1 cellular context compared by ENCODE assay signal in the genomic region with DNA sequence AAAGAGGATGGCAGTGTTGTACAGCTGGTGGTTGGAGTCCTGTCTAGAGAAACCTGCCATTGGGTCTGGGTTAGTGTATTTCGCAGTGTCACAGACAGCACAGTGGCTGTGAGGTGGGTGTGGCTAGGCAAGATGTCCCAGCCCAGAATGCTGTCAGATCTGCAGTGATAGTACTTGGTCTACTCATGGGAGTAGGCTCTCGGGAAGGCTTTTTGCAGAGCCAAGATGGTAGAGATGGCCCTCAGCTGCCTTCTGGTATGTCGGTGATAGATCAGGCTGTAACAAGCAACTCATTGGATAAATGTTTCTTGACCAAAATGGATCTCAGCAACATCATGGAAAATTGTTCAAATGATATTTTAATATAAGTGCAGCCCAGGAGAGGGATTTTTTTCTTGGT.
A peak's percentile ranks its signal among the peaks of the same experiment; 100 is the strongest.
TF ChIP-seq lines count a peak whose summit lies in the region.

No MANE protein-coding gene starts in this region.

TF ChIP-seq in K562, 482 proteins besides CTCF, POLR2A, EP300 and RAD21 (continued from another document and continues in another):
- TF ChIP-seq ZMIZ1 (IDR thresholded peaks at IDR 0.05; ENCODE audit: low read depth in 2 of 2, low read length in 2 of 2): peak in 1 of 2 experiments; percentile 65; a peak in 1 of 4 replicates
- TF ChIP-seq, protein P1, sequence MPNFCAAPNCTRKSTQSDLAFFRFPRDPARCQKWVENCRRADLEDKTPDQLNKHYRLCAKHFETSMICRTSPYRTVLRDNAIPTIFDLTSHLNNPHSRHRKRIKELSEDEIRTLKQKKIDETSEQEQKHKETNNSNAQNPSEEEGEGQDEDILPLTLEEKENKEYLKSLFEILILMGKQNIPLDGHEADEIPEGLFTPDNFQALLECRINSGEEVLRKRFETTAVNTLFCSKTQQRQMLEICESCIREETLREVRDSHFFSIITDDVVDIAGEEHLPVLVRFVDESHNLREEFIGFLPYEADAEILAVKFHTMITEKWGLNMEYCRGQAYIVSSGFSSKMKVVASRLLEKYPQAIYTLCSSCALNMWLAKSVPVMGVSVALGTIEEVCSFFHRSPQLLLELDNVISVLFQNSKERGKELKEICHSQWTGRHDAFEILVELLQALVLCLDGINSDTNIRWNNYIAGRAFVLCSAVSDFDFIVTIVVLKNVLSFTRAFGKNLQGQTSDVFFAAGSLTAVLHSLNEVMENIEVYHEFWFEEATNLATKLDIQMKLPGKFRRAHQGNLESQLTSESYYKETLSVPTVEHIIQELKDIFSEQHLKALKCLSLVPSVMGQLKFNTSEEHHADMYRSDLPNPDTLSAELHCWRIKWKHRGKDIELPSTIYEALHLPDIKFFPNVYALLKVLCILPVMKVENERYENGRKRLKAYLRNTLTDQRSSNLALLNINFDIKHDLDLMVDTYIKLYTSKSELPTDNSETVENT (CRISPR knock-in tag; IDR thresholded peaks at IDR 0.05): 0 out of 2 replicates have a peak, but pooled peaks have one; percentile 50
- peak; percentile 58 for TF ChIP-seq ARID1B (IDR thresholded peaks at IDR 0.05)
- peak; percentile 67 for TF ChIP-seq C11orf30 (IDR thresholded peaks at IDR 0.05; ENCODE audit: low read depth)
- TF ChIP-seq, protein P2, sequence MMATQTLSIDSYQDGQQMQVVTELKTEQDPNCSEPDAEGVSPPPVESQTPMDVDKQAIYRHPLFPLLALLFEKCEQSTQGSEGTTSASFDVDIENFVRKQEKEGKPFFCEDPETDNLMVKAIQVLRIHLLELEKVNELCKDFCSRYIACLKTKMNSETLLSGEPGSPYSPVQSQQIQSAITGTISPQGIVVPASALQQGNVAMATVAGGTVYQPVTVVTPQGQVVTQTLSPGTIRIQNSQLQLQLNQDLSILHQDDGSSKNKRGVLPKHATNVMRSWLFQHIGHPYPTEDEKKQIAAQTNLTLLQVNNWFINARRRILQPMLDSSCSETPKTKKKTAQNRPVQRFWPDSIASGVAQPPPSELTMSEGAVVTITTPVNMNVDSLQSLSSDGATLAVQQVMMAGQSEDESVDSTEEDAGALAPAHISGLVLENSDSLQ (IDR thresholded peaks at IDR 0.05): peak; percentile 74
- TF ChIP-seq MYC (IDR thresholded peaks at IDR 0.05; ENCODE audit: low read depth, low read length): no peak
- TF ChIP-seq MYC (CRISPR knock-in tag; IDR thresholded peaks at IDR 0.05; ENCODE audit: borderline replicate concordance, low read depth): no peak
- TF ChIP-seq RCOR1 (IDR thresholded peaks at IDR 0.05; ENCODE audit: borderline replicate concordance in 1 of 2, low read depth in 2 of 2, low read length in 2 of 2): peak in 1 of 2 experiments; percentile 67; a peak in 1 of 4 replicates
- 0 out of 2 replicates have a peak, but pooled peaks have one; percentile 18 for TF ChIP-seq ZNF583 (CRISPR knock-in tag; IDR thresholded peaks at IDR 0.05)
- TF ChIP-seq MEIS2 (IDR thresholded peaks at IDR 0.05; ENCODE audit: partially characterized antibody): peak; percentile 74
- TF ChIP-seq CBX3 (IDR thresholded peaks at IDR 0.05; ENCODE audit: borderline replicate concordance in 1 of 2, low read length in 2 of 2): 0 out of 3 replicates have a peak, but pooled peaks of 1 of the 2 experiments have one; percentile 45
- no peak for TF ChIP-seq RBFOX2 (IDR thresholded peaks at IDR 0.05; ENCODE audit: low read depth, low read length)
- no peak for TF ChIP-seq YBX1 (IDR thresholded peaks at IDR 0.05)
- no peak for TF ChIP-seq NFATC3 (IDR thresholded peaks at IDR 0.05)
- TF ChIP-seq ZNF263 (CRISPR knock-in tag; IDR thresholded peaks at IDR 0.05; ENCODE audit: borderline replicate concordance): no peak
- no peak for TF ChIP-seq NR2C1 (IDR thresholded peaks at IDR 0.05)
- no peak for TF ChIP-seq NR2C1 (tag; IDR thresholded peaks at IDR 0.05)
- no peak for TF ChIP-seq PHB (CRISPR knock-in tag; IDR thresholded peaks at IDR 0.05)
- TF ChIP-seq ZNF316 (IDR thresholded peaks at IDR 0.05): peak; percentile 57
- TF ChIP-seq NFE2 (IDR thresholded peaks at IDR 0.05; ENCODE audit: low read depth): peak; percentile 85
- TF ChIP-seq ZBTB5 (IDR thresholded peaks at IDR 0.05): no peak
- TF ChIP-seq ZBTB17 (CRISPR knock-in tag; IDR thresholded peaks at IDR 0.05): peak; percentile 97
- 0 out of 2 replicates have a peak, but pooled peaks have one; percentile 20 for TF ChIP-seq BACH1 (tag; IDR thresholded peaks at IDR 0.05)
- TF ChIP-seq NEUROD1 (IDR thresholded peaks at IDR 0.05; ENCODE audit: borderline replicate concordance, low read depth, low read length, partially characterized antibody): no peak
- TF ChIP-seq CBFB (CRISPR knock-in tag; IDR thresholded peaks at IDR 0.05): no peak
- TF ChIP-seq MYNN (IDR thresholded peaks at IDR 0.05): 0 out of 2 replicates have a peak, but pooled peaks have one; percentile 14
- TF ChIP-seq MYNN (CRISPR knock-in tag; IDR thresholded peaks at IDR 0.05): no peak
- 0 out of 2 replicates have a peak, but pooled peaks have one; percentile 23 for TF ChIP-seq E2F3 (CRISPR knock-in tag; IDR thresholded peaks at IDR 0.05)
- TF ChIP-seq MTA3 (IDR thresholded peaks at IDR 0.05; ENCODE audit: borderline replicate concordance): peak; percentile 76
- peak; percentile 52 for TF ChIP-seq CXXC5 (CRISPR knock-in tag; IDR thresholded peaks at IDR 0.05)
- no peak for TF ChIP-seq WHSC1 (IDR thresholded peaks at IDR 0.05; ENCODE audit: low read length)
- no peak for TF ChIP-seq ZNF253 (CRISPR knock-in tag; conservative IDR thresholded peaks at IDR 0.05)
- TF ChIP-seq PML (IDR thresholded peaks at IDR 0.05; ENCODE audit: low read length): no peak
- no peak for TF ChIP-seq NFE2L1 (tag; IDR thresholded peaks at IDR 0.05; ENCODE audit: borderline replicate concordance, low read depth)
- peak; percentile 29; the same call in 1 of the 2 replicates for TF ChIP-seq ZNF766 (CRISPR knock-in tag; conservative IDR thresholded peaks at IDR 0.05)
- 0 out of 2 replicates have a peak, but pooled peaks have one; percentile 50 for TF ChIP-seq TRIM28 (IDR thresholded peaks at IDR 0.05)
- peak; percentile 45; the same call in 1 of the 2 replicates for TF ChIP-seq MAFF (IDR thresholded peaks at IDR 0.05; ENCODE audit: low read length)
- TF ChIP-seq ZNF324 (CRISPR knock-in tag; IDR thresholded peaks at IDR 0.05): no peak
- peak; percentile 14; the same call in 1 of the 2 replicates for TF ChIP-seq TAL1 (IDR thresholded peaks at IDR 0.05)
- peak; percentile 58 for TF ChIP-seq CREM (IDR thresholded peaks at IDR 0.05; ENCODE audit: low read depth)
- TF ChIP-seq SMARCA4 (IDR thresholded peaks at IDR 0.05): 0 out of 2 replicates have a peak, but pooled peaks have one; percentile 28
- TF ChIP-seq, protein P3, sequence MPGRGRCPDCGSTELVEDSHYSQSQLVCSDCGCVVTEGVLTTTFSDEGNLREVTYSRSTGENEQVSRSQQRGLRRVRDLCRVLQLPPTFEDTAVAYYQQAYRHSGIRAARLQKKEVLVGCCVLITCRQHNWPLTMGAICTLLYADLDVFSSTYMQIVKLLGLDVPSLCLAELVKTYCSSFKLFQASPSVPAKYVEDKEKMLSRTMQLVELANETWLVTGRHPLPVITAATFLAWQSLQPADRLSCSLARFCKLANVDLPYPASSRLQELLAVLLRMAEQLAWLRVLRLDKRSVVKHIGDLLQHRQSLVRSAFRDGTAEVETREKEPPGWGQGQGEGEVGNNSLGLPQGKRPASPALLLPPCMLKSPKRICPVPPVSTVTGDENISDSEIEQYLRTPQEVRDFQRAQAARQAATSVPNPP (IDR thresholded peaks at IDR 0.05; ENCODE audit: borderline replicate concordance, insufficient read depth, insufficient read length): no peak
- TF ChIP-seq FOXA3 (CRISPR knock-in tag; conservative IDR thresholded peaks at IDR 0.05 in 1 of 2, IDR thresholded peaks at IDR 0.05 in 1 of 2): no peak
- peak; percentile 54; the same call in 1 of the 2 replicates for TF ChIP-seq ZNF644 (tag; IDR thresholded peaks at IDR 0.05; ENCODE audit: low read depth)
- 0 out of 2 replicates have a peak, but pooled peaks have one; percentile 69 for TF ChIP-seq ZKSCAN8 (CRISPR knock-in tag; IDR thresholded peaks at IDR 0.05)
- TF ChIP-seq TEAD1 (CRISPR knock-in tag; IDR thresholded peaks at IDR 0.05): 0 out of 4 replicates have a peak, but pooled peaks of 1 of the 2 experiments have one; percentile 13
- 0 out of 2 replicates have a peak, but pooled peaks have one; percentile 10 for TF ChIP-seq HCFC1 (IDR thresholded peaks at IDR 0.05; ENCODE audit: low read depth, low read length)
- TF ChIP-seq KAT2B (IDR thresholded peaks at IDR 0.05; ENCODE audit: low read depth, low read length): no peak
- TF ChIP-seq YY1 (IDR thresholded peaks at IDR 0.05; ENCODE audit: borderline replicate concordance in 1 of 3, control insufficient read depth in 1 of 3, extremely low read depth in 1 of 3, insufficient read depth in 3 of 3, insufficient read length in 1 of 3, insufficient replicate concordance in 2 of 3, low read depth in 1 of 3, low read length in 2 of 3): peak in 1 of 3 experiments; percentile 68
- TF ChIP-seq TFAP4 (CRISPR knock-in tag; IDR thresholded peaks at IDR 0.05; ENCODE audit: borderline replicate concordance): peak; percentile 50; the same call in 1 of the 2 replicates
- peak; percentile 61 for TF ChIP-seq SMAD4 (CRISPR knock-in tag; conservative IDR thresholded peaks at IDR 0.05)
- TF ChIP-seq STAT5A (IDR thresholded peaks at IDR 0.05; ENCODE audit: borderline replicate concordance, low read length): 0 out of 2 replicates have a peak, but pooled peaks have one; percentile 7
- peak; percentile 93 for TF ChIP-seq EHMT2 (IDR thresholded peaks at IDR 0.05)
- peak; percentile 93 for TF ChIP-seq GATA2 (CRISPR knock-in tag; IDR thresholded peaks at IDR 0.05)
- 0 out of 2 replicates have a peak, but pooled peaks have one; percentile 31 for TF ChIP-seq NFRKB (IDR thresholded peaks at IDR 0.05; ENCODE audit: low read depth)
- 0 out of 2 replicates have a peak, but pooled peaks have one; percentile 50 for TF ChIP-seq GATAD2A (IDR thresholded peaks at IDR 0.05)
- 0 out of 2 replicates have a peak, but pooled peaks have one; percentile 39 for TF ChIP-seq NBN (IDR thresholded peaks at IDR 0.05; ENCODE audit: low read depth)
- TF ChIP-seq MECOM (CRISPR knock-in tag; IDR thresholded peaks at IDR 0.05): 0 out of 2 replicates have a peak, but pooled peaks have one; percentile 2
- TF ChIP-seq SMC3 (conservative IDR thresholded peaks at IDR 0.05; ENCODE audit: insufficient read depth, low read depth, low read length): no peak
- TF ChIP-seq ZNF282 (CRISPR knock-in tag; IDR thresholded peaks at IDR 0.05): no peak
- TF ChIP-seq ZNF444 (CRISPR knock-in tag; IDR thresholded peaks at IDR 0.05): peak; percentile 27; the same call in 1 of the 2 replicates
- peak; percentile 51 for TF ChIP-seq MAFG (tag; conservative IDR thresholded peaks at IDR 0.05)
- 0 out of 2 replicates have a peak, but pooled peaks have one; percentile 25 for TF ChIP-seq L3MBTL2 (IDR thresholded peaks at IDR 0.05)
